Comparison of ENCODE assay signal across 8 cellular contexts in the genomic region with DNA sequence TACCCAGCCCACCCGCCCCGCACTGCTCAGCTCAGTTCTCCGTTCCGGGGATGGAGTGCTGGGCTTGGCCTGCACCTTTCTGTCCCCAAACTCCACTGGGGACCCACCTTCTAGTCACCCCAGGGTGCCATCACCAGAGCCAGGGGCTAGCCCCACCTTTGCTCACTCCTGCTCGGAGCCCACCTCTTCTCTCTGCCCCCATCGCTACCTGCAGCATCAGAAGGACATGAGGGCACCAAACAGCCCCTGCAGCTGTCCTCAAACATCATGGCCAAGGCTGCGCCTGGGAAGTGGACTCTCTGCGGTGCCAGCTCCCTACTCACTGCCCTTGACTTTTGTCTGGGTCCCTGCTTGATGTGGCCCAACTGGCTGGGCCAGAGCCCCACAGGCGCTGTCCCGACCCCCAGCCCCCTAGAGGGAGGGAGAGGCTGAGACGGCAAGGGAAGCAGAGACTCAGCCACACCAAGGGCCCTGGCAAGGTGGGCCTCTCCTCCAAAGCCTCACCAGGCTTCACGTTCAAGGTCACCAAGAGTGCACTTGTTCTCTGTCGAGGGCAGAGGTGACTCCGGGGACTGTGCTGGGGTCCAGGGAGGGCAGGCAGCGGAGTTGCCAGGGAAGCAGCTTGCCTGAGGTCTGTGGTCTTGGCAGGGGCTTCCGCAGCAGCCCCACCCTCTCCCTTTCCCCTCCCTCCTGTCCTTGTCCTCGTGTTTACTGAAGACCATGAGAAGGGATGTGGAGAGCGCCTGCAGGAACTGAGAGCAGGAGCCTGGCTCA. TPM values are rescaled to one million over a fixed set of nuclear protein-coding genes. Genes with fewer than 3 reads are reported as not detected.
DNase-seq lines count a peak whose midpoint lies in the region; ATAC-seq, FAIRE-seq and TF ChIP-seq lines count a peak whose summit lies in the region.
"Not testable (repeated sequence)": the region's sequence is repeated elsewhere in the genome, so short reads cannot be mapped to it uniquely, and the experiment has no call there.
"Had no signal": no experiment of that assay in that cellular context is flagged by ENCODE, and none has a peak within 500 bp of the region (broad histone marks: within the 10 kb centered on the region; RNA-seq: fewer than 3 reads in every experiment).

No MANE protein-coding gene starts in this region.

- H3K27me3 Mint-ChIP-seq in T-helper 17 cell; activated T-cell treated with anti-CD3 and anti-CD28 coated beads, Interleukin-2, amount 50 U/mL, for 4 hours (ENCODE audit: low read depth); central memory CD8-positive, alpha-beta T cell; natural killer cell (ENCODE audit: low read depth in 2 of 2): not testable (repeated sequence)

- FAIRE-seq in HepG2 (lab: Jason Lieb, UNC) = not testable (repeated sequence)

- not testable (repeated sequence) for H3K9ac ChIP-seq in HepG2 (ENCODE audit: insufficient read depth, low read depth, low read length)

- not testable (repeated sequence) for BruUV-seq in HepG2 (replicated peaks; lab: Mats Ljungman, UMichigan)

- H3K4me3 ChIP-seq in HepG2 (replicated peaks in 1 of 3; ENCODE audit: insufficient read depth in 1 of 3, low read depth in 2 of 3, low read length in 3 of 3); suprapubic skin: not testable (repeated sequence)

- H3K27ac ChIP-seq in HepG2 (ENCODE audit: extremely low read length, insufficient read depth, low read length); suprapubic skin: not testable (repeated sequence)

- H3K4me1 Mint-ChIP-seq in T-helper 17 cell (peaks cover 12% of the 10 kb centered on the region), natural killer cell (peaks cover 5 to 21% of the 10 kb centered on the region in 2 donors)
- peaks cover 29% of the 10 kb centered on the region for H3K4me1 Mint-ChIP-seq in activated T-cell treated with anti-CD3 and anti-CD28 coated beads, Interleukin-2, amount 50 U/mL, for 4 hours (ENCODE audit: low read depth)
- H3K4me1 Mint-ChIP-seq in central memory CD8-positive, alpha-beta T cell = peaks cover 12% of the 10 kb centered on the region

- H3K36me3 Mint-ChIP-seq in T-helper 17 cell (ENCODE audit: low read depth); activated T-cell treated with anti-CD3 and anti-CD28 coated beads, Interleukin-2, amount 50 U/mL, for 4 hours (ENCODE audit: insufficient read depth); central memory CD8-positive, alpha-beta T cell (ENCODE audit: insufficient read depth); natural killer cell: not testable (repeated sequence)

- H3K27me3 ChIP-seq in HepG2 (ENCODE audit: control insufficient read depth in 1 of 2, insufficient read depth in 2 of 2, low read length in 2 of 2) (peaks cover 0 to 10% of the 10 kb centered on the region in 2 experiments; a peak in 2 of 5 replicates), suprapubic skin (peaks cover 14% of the 10 kb centered on the region)

- peaks cover 48% of the 10 kb centered on the region for H3K4me1 ChIP-seq in HepG2 (ENCODE audit: insufficient read depth, low read length)
- not testable (repeated sequence) for H3K4me1 ChIP-seq in suprapubic skin

- in situ Hi-C loops in HepG2 (cut with HindIII; ENCODE audit: extremely low pct_ligation_motif_present, low pct_unique_long_range_greater_than_20kb) = not testable (repeated sequence)

- H3K9me3 ChIP-seq in T-helper 17 cell (ENCODE audit: control insufficient read depth, low read length, poor library complexity, severe bottlenecking); HepG2 (ENCODE audit: low read length); suprapubic skin: not testable (repeated sequence)

- H3K79me2 ChIP-seq in HepG2 (ENCODE audit: insufficient read depth, low read length) = not testable (repeated sequence)

- not testable (repeated sequence) for TF ChIP-seq CTCF in HepG2 (CRISPR knock-in tag; IDR thresholded peaks at IDR 0.05); natural killer cell (IDR thresholded peaks at IDR 0.05); suprapubic skin (IDR thresholded peaks at IDR 0.05)

- peak overlapping the region; percentile 41 for H3K4me3 Mint-ChIP-seq in T-helper 17 cell
- H3K4me3 Mint-ChIP-seq in activated T-cell treated with anti-CD3 and anti-CD28 coated beads, Interleukin-2, amount 50 U/mL, for 4 hours = peak overlapping the region; percentile 50
- peak overlapping the region; percentile 27 for H3K4me3 Mint-ChIP-seq in central memory CD8-positive, alpha-beta T cell
- peak overlapping the region; percentile 42 for H3K4me3 Mint-ChIP-seq in natural killer cell

- TF ChIP-seq POLR2A in HepG2 (IDR thresholded peaks at IDR 0.05; ENCODE audit: insufficient read depth in 1 of 2, low read depth in 2 of 2, low read length in 2 of 2); suprapubic skin (IDR thresholded peaks at IDR 0.05): not testable (repeated sequence)

- POLR2A ChIA-PET in HepG2 (lab: Yijun Ruan, JAX) = not testable (repeated sequence)

- H3K9me3 Mint-ChIP-seq in activated T-cell treated with anti-CD3 and anti-CD28 coated beads, Interleukin-2, amount 50 U/mL, for 4 hours; central memory CD8-positive, alpha-beta T cell; natural killer cell: not testable (repeated sequence)

- not testable (repeated sequence) for H2AFZ ChIP-seq in HepG2 (ENCODE audit: low read length)

- WGBS in HepG2 (ENCODE audit: low lambda C conversion rate) = 48% methylated on average over 14 of the region's 18 CpGs
- WGBS in suprapubic skin = 80% methylated on average over 5 of the region's 18 CpGs

- not testable (repeated sequence) for TF ChIP-seq EP300 in HepG2 (IDR thresholded peaks at IDR 0.05; ENCODE audit: low read depth in 2 of 2, low read length in 2 of 2); HepG2 (CRISPR knock-in tag; IDR thresholded peaks at IDR 0.05; ENCODE audit: borderline replicate concordance); suprapubic skin (IDR thresholded peaks at IDR 0.05)

- not testable (repeated sequence) for ATAC-seq in T-helper 17 cell; activated T-cell treated with anti-CD3 and anti-CD28 coated beads, Interleukin-2, amount 50 U/mL, for 4 hours; central memory CD8-positive, alpha-beta T cell (replicated peaks; ENCODE audit: extremely low read depth, poor library complexity, severe bottlenecking); natural killer cell
- peak; percentile 1; the same call in 2 of the 3 replicates for ATAC-seq in HepG2

- H3K36me3 ChIP-seq in HepG2 (replicated peaks in 1 of 2; ENCODE audit: control insufficient read depth in 1 of 2, insufficient read depth in 2 of 2, low read length in 2 of 2); suprapubic skin: not testable (repeated sequence)

- DNase-seq in CMK (ENCODE audit: low read depth) = peak; percentile 35
- DNase-seq in T-helper 17 cell; activated T-cell treated with anti-CD3 and anti-CD28 coated beads, Interleukin-2, amount 50 U/mL, for 4 hours; central memory CD8-positive, alpha-beta T cell (ENCODE audit: low spot score in 2 of 2); HepG2 (ENCODE audit: low spot score); natural killer cell: not testable (repeated sequence)
- DNase-seq in suprapubic skin (ENCODE audit: low spot score in 2 of 2) = peak; percentile 35 to 38

- H3K4me2 ChIP-seq in HepG2 (ENCODE audit: low read depth, low read length) = not testable (repeated sequence)

- not testable (repeated sequence) for H4K20me1 ChIP-seq in HepG2 (ENCODE audit: insufficient read depth, low read length)

- intact Hi-C loops in HepG2 (cut with micrococcal nuclease; ENCODE audit: unreplicated experiment) = loop anchor here (1.0 kb wide), 1 partner anchor 459 kb away; no protein-coding TSS in a partner anchor
- intact Hi-C loops in natural killer cell (cut with micrococcal nuclease) = not testable (repeated sequence)

- CTCF ChIA-PET in HepG2 (lab: Yijun Ruan, JAX; ENCODE audit: low intra/inter-chr PET ratio, low total read pairs) = not testable (repeated sequence)

- TF ChIP-seq RAD21 in HepG2 (CRISPR knock-in tag; IDR thresholded peaks at IDR 0.05) = not testable (repeated sequence)

- H3K27ac Mint-ChIP-seq in T-helper 17 cell, natural killer cell: not testable (repeated sequence)
- H3K27ac Mint-ChIP-seq in central memory CD8-positive, alpha-beta T cell (ENCODE audit: low read depth) = peak overlapping the region; percentile 70

RNA-seq across cellular contexts. Expression of a gene that starts 13.6 kb away (rescaled TPM):
- under 1 TPM; 0.29 to 0.45 TPM for total RNA-seq in T-helper 17 cell
- not detected for total RNA-seq in activated T-cell treated with anti-CD3 and anti-CD28 coated beads, Interleukin-2, amount 50 U/mL, for 4 hours
- total RNA-seq in HepG2 (2016; rRNA removed; fragmentation: Illumina TruSeq; extraction: Trizol) = not detected in 2 replicates
- not detected in 2 replicates for total RNA-seq in HepG2 (2016; cell fraction: cytosol; rRNA removed; fragmentation: Illumina TruSeq; extraction: Trizol; ENCODE audit: low read depth)
- not detected in 2 replicates for total RNA-seq in HepG2 (2016; cell fraction: insoluble cytoplasmic fraction; rRNA removed; fragmentation: Illumina TruSeq; extraction: Trizol)
- total RNA-seq in HepG2 (2016; cell fraction: membrane; rRNA removed; fragmentation: Illumina TruSeq; extraction: Trizol) = not detected in 2 replicates
- total RNA-seq in HepG2 (2016; cell fraction: nucleus; rRNA removed; fragmentation: Illumina TruSeq; extraction: Trizol) = not detected in 2 replicates
- polyA plus RNA-seq in HepG2 (2011; rRNA removed) = not detected in 2 replicates
- polyA plus RNA-seq in HepG2 (2011; cell fraction: cytosol; rRNA removed) = not detected in 2 replicates
- polyA plus RNA-seq in HepG2 (2011; cell fraction: nucleus; rRNA removed) = not detected in 2 replicates
- not detected in 2 replicates for polyA plus RNA-seq in HepG2 (2012)
- polyA plus RNA-seq in HepG2 (2016; cell fraction: cytosol; fragmentation: Illumina TruSeq; extraction: Trizol; ENCODE audit: low read depth) = not detected in 2 replicates
- not detected in 2 replicates for polyA plus RNA-seq in HepG2 (2016; cell fraction: insoluble cytoplasmic fraction; fragmentation: Illumina TruSeq; extraction: Trizol; ENCODE audit: low read depth)
- not detected in 2 replicates for polyA plus RNA-seq in HepG2 (2016; cell fraction: membrane; fragmentation: Illumina TruSeq; extraction: Trizol; ENCODE audit: low read depth)
- polyA plus RNA-seq in HepG2 (2016; cell fraction: nucleus; fragmentation: Illumina TruSeq; extraction: Trizol; ENCODE audit: insufficient read depth, low read depth) = not detected in 2 replicates
- 1.1 TPM in 1 of 2 replicates, not detected in the other for polyA minus RNA-seq in HepG2 (2011; rRNA and poly(A)+ RNA removed; ENCODE audit: low replicate concordance)
- polyA minus RNA-seq in HepG2 (2011; cell fraction: cytosol; rRNA and poly(A)+ RNA removed) = not detected in 2 replicates
- not detected in 2 replicates for polyA minus RNA-seq in HepG2 (2011; cell fraction: nucleus; rRNA and poly(A)+ RNA removed)
- under 1 TPM in 1 of 3 donors, not detected in 2; 0.30 TPM for total RNA-seq in natural killer cell
- total RNA-seq in suprapubic skin = not detected
- total RNA-seq: Calu3 had no signal

RNA-seq across cellular contexts. Expression of a gene that starts 41.7 kb away (rescaled TPM):
- not detected for total RNA-seq in T-helper 17 cell
- total RNA-seq in activated T-cell treated with anti-CD3 and anti-CD28 coated beads, Interleukin-2, amount 50 U/mL, for 4 hours = not detected
- not detected in 2 replicates for total RNA-seq in HepG2 (2016; rRNA removed; fragmentation: Illumina TruSeq; extraction: Trizol)
- total RNA-seq in HepG2 (2016; cell fraction: cytosol; rRNA removed; fragmentation: Illumina TruSeq; extraction: Trizol; ENCODE audit: low read depth) = not detected in 2 replicates
- not detected in 2 replicates for total RNA-seq in HepG2 (2016; cell fraction: insoluble cytoplasmic fraction; rRNA removed; fragmentation: Illumina TruSeq; extraction: Trizol)
- not detected in 2 replicates for total RNA-seq in HepG2 (2016; cell fraction: membrane; rRNA removed; fragmentation: Illumina TruSeq; extraction: Trizol)
- total RNA-seq in HepG2 (2016; cell fraction: nucleus; rRNA removed; fragmentation: Illumina TruSeq; extraction: Trizol) = not detected in 2 replicates
- not detected in 2 replicates for polyA plus RNA-seq in HepG2 (2011; rRNA removed)
- not detected in 2 replicates for polyA plus RNA-seq in HepG2 (2011; cell fraction: cytosol; rRNA removed)
- not detected in 2 replicates for polyA plus RNA-seq in HepG2 (2011; cell fraction: nucleus; rRNA removed)
- polyA plus RNA-seq in HepG2 (2012) = not detected in 2 replicates
- not detected in 2 replicates for polyA plus RNA-seq in HepG2 (2016; cell fraction: cytosol; fragmentation: Illumina TruSeq; extraction: Trizol; ENCODE audit: low read depth)
- polyA plus RNA-seq in HepG2 (2016; cell fraction: insoluble cytoplasmic fraction; fragmentation: Illumina TruSeq; extraction: Trizol; ENCODE audit: low read depth) = not detected in 2 replicates
- polyA plus RNA-seq in HepG2 (2016; cell fraction: membrane; fragmentation: Illumina TruSeq; extraction: Trizol; ENCODE audit: low read depth) = not detected in 2 replicates
- not detected in 2 replicates for polyA plus RNA-seq in HepG2 (2016; cell fraction: nucleus; fragmentation: Illumina TruSeq; extraction: Trizol; ENCODE audit: insufficient read depth, low read depth)
- polyA minus RNA-seq in HepG2 (2011; rRNA and poly(A)+ RNA removed; ENCODE audit: low replicate concordance) = 0.12 TPM in 1 of 2 replicates, not detected in the other
- not detected in 2 replicates for polyA minus RNA-seq in HepG2 (2011; cell fraction: cytosol; rRNA and poly(A)+ RNA removed)
- not detected in 2 replicates for polyA minus RNA-seq in HepG2 (2011; cell fraction: nucleus; rRNA and poly(A)+ RNA removed)
- total RNA-seq in natural killer cell = not detected
- not detected for total RNA-seq in suprapubic skin
- total RNA-seq: Calu3 had no signal
